18 cellular contexts compared by ENCODE assay signal in genomic region chr7:151707757-151708156, GRCh38.
"Had no signal": no experiment of that assay in that cellular context is flagged by ENCODE, and none has a peak within 500 bp of the region (broad histone marks: within the 10 kb centered on the region; RNA-seq: fewer than 3 reads in every experiment).

No MANE protein-coding gene starts in this region.

- H3K27me3 Mint-ChIP-seq: activated CD4-positive, alpha-beta memory T cell treated with anti-CD3 and anti-CD28 coated beads, Interleukin-2, amount 10 ng/mL, durations not matched to agents 7 days and 5 days; activated CD4-positive, alpha-beta T cell treated with anti-CD3 and anti-CD28 coated beads, Interleukin-2, amount 10 ng/mL, durations not matched to agents 7 days and 5 days; activated naive CD4-positive, alpha-beta T cell treated with anti-CD3 and anti-CD28 coated beads, Interleukin-2, amount 50 U/mL, for 24 hours; activated naive CD8-positive, alpha-beta T cell treated with anti-CD3 and anti-CD28 coated beads, Interleukin-2, amount 50 U/mL, for 24 hours had no signal

- H3K27ac Mint-ChIP-seq: activated CD4-positive, alpha-beta memory T cell treated with anti-CD3 and anti-CD28 coated beads, Interleukin-2, amount 10 ng/mL, durations not matched to agents 7 days and 5 days; activated CD4-positive, alpha-beta T cell treated with anti-CD3 and anti-CD28 coated beads, Interleukin-2, amount 10 ng/mL, durations not matched to agents 7 days and 5 days; activated naive CD4-positive, alpha-beta T cell treated with anti-CD3 and anti-CD28 coated beads, Interleukin-2, amount 50 U/mL, for 24 hours; activated naive CD8-positive, alpha-beta T cell treated with anti-CD3 and anti-CD28 coated beads, Interleukin-2, amount 50 U/mL, for 24 hours; activated T-helper 2 cell treated with anti-CD3 and anti-CD28 coated beads, Interferon-gamma antibody, Interleukin-2, Interleukin-4, amounts not matched to agents 10 μg/mL and 5 μg/mL and 100 μg/mL, durations not matched to agents 14 hours and 24 hours and 36 hours; nephron had no signal

- H3K4me3 Mint-ChIP-seq: activated CD4-positive, alpha-beta memory T cell treated with anti-CD3 and anti-CD28 coated beads, Interleukin-2, amount 10 ng/mL, durations not matched to agents 7 days and 5 days; activated CD4-positive, alpha-beta T cell treated with anti-CD3 and anti-CD28 coated beads, Interleukin-2, amount 10 ng/mL, durations not matched to agents 7 days and 5 days; activated naive CD4-positive, alpha-beta T cell treated with anti-CD3 and anti-CD28 coated beads, Interleukin-2, amount 50 U/mL, for 24 hours; activated naive CD8-positive, alpha-beta T cell treated with anti-CD3 and anti-CD28 coated beads, Interleukin-2, amount 50 U/mL, for 24 hours; activated T-cell treated with anti-CD3 and anti-CD28 coated beads, Interleukin-2, amount 50 U/mL, for 4 hours; nephron had no signal

- H3K36me3 ChIP-seq: esophagus muscularis mucosa, pancreas, prostate gland, tibial nerve had no signal

- H3K27ac ChIP-seq: esophagus muscularis mucosa, foreskin keratinocyte, pancreas, prostate gland, spleen, tibial nerve had no signal

- H3K27me3 ChIP-seq: esophagus muscularis mucosa, foreskin keratinocyte, pancreas, spleen, tibial nerve had no signal

- H3K4me3 ChIP-seq: esophagus muscularis mucosa, pancreas, prostate gland, spleen, tibial nerve had no signal

- H3K4me1 ChIP-seq: foreskin keratinocyte, prostate gland had no signal

- DNase-seq: activated CD4-positive, alpha-beta memory T cell treated with anti-CD3 and anti-CD28 coated beads, Interleukin-2, amount 10 ng/mL, durations not matched to agents 7 days and 5 days; activated CD4-positive, alpha-beta T cell treated with anti-CD3 and anti-CD28 coated beads, Interleukin-2, amount 10 ng/mL, durations not matched to agents 7 days and 5 days; activated CD4-positive, CD25-positive, alpha-beta regulatory T cell treated with anti-CD3 and anti-CD28 coated beads, Interleukin-2, amount 50 U/mL, for 72 hours; activated naive CD8-positive, alpha-beta T cell treated with anti-CD3 and anti-CD28 coated beads, Interleukin-2, amount 50 U/mL, for 24 hours; activated T-cell treated with anti-CD3 and anti-CD28 coated beads, Interleukin-2, amount 50 U/mL, for 4 hours; amygdala; central memory CD4-positive, alpha-beta T cell; foreskin keratinocyte; mammary epithelial cell; spleen; stimulated activated naive CD4-positive, alpha-beta T cell had no signal

- ATAC-seq: activated naive CD8-positive, alpha-beta T cell treated with anti-CD3 and anti-CD28 coated beads, Interleukin-2, amount 50 U/mL, for 24 hours; activated T-cell treated with anti-CD3 and anti-CD28 coated beads, Interleukin-2, amount 50 U/mL, for 4 hours; foreskin keratinocyte; pancreas had no signal

- H3K9me3 Mint-ChIP-seq: activated CD4-positive, alpha-beta memory T cell treated with anti-CD3 and anti-CD28 coated beads, Interleukin-2, amount 10 ng/mL, durations not matched to agents 7 days and 5 days; activated CD4-positive, alpha-beta T cell treated with anti-CD3 and anti-CD28 coated beads, Interleukin-2, amount 10 ng/mL, durations not matched to agents 7 days and 5 days; activated naive CD4-positive, alpha-beta T cell treated with anti-CD3 and anti-CD28 coated beads, Interleukin-2, amount 50 U/mL, for 24 hours; activated naive CD8-positive, alpha-beta T cell treated with anti-CD3 and anti-CD28 coated beads, Interleukin-2, amount 50 U/mL, for 24 hours; activated T-cell treated with anti-CD3 and anti-CD28 coated beads, Interleukin-2, amount 50 U/mL, for 4 hours; activated T-helper 2 cell treated with anti-CD3 and anti-CD28 coated beads, Interferon-gamma antibody, Interleukin-2, Interleukin-4, amounts not matched to agents 10 μg/mL and 5 μg/mL and 100 μg/mL, durations not matched to agents 14 hours and 24 hours and 36 hours; nephron had no signal

- H3K9me3 ChIP-seq: esophagus muscularis mucosa, pancreas, prostate gland, spleen, tibial nerve had no signal
